In the genomic region with DNA sequence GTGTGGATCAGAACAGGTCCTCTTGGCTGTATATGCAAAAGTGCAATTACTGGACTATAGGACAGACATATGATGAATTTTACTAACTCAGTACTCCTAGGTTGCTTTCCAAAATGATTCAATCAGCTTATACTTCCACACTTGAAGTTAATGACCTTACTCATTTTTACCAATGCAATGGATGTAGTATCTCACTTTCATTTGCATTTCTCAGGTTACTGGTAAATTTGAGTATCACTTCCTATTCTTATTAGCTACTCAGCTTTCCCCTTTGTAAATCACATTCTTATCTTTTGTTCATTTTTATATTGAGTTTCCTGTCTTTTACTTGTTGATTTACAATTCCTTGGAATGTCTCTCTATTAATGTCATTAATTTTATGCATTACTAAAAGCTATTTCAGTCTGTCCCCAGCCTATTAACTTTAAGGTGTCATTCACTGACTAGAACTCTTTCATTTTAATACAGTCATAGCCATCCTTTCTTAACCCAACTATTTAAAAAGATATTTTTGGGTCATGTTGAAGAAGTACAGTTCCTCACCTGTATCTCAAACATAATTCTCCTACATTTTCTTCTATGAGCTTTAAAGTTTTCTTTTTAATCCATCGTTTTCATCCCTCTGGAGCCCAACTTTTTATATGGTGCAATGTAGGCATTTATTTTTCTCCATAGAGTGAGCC, we compare ENCODE assay signal across 17 cellular contexts.
DNase-seq lines count a peak whose midpoint lies in the region; ATAC-seq lines count a peak whose summit lies in the region.
"Had no signal": no experiment of that assay in that cellular context is flagged by ENCODE, and none has a peak within 500 bp of the region (broad histone marks: within the 10 kb centered on the region; RNA-seq: fewer than 3 reads in every experiment).

No MANE protein-coding gene starts in this region.

- H3K27me3 Mint-ChIP-seq in activated naive CD4-positive, alpha-beta T cell treated with anti-CD3 and anti-CD28 coated beads, Interleukin-2, amount 50 U/mL, for 24 hours: peaks cover 3% of the 10 kb centered on the region

- peak overlapping the region; percentile 12 for H3K27ac Mint-ChIP-seq in activated naive CD4-positive, alpha-beta T cell treated with anti-CD3 and anti-CD28 coated beads, Interleukin-2, amount 50 U/mL, for 24 hours
- H3K27ac Mint-ChIP-seq in activated naive CD4-positive, alpha-beta T cell treated with anti-CD3 and anti-CD28 coated beads, Interleukin-2, amount 50 U/mL, for 72 hours: no peak overlapping the region
- H3K27ac Mint-ChIP-seq: mesothelial cell of epicardium had no signal

- DNase-seq in activated naive CD4-positive, alpha-beta T cell treated with anti-CD3 and anti-CD28 coated beads, Interleukin-2, amount 50 U/mL, for 72 hours (ENCODE audit: low spot score in 2 of 2): no peak
- DNase-seq in stimulated activated CD4-positive, alpha-beta T cell treated with anti-CD3 and anti-CD28 coated beads, Interleukin-15, amount 100 ng/mL, for 24 hours: no peak
- no peak for DNase-seq in superior temporal gyrus (ENCODE audit: extremely low spot score)
- DNase-seq in T-helper 9 cell: no peak
- no peak for DNase-seq in RPMI8226
- DNase-seq: amniotic stem cell, colonic mucosa, NCI-H1694 treated with DMSO at 0.1 percent for 48 hours, NCI-H748 treated with DMSO at 0.1 percent for 48 hours, SHP77, spleen, trophoblast cell had no signal

- no peaks in the 10 kb centered on the region for H3K9me3 Mint-ChIP-seq in activated naive CD4-positive, alpha-beta T cell treated with anti-CD3 and anti-CD28 coated beads, Interleukin-2, amount 50 U/mL, for 24 hours
- H3K9me3 Mint-ChIP-seq in activated naive CD4-positive, alpha-beta T cell treated with anti-CD3 and anti-CD28 coated beads, Interleukin-2, amount 50 U/mL, for 72 hours: no peaks in the 10 kb centered on the region

- no peak for ATAC-seq in activated naive CD4-positive, alpha-beta T cell treated with anti-CD3 and anti-CD28 coated beads, Interleukin-2, amount 50 U/mL, for 72 hours
- ATAC-seq in HG02571 (IDR thresholded peaks at IDR 0.05; ENCODE audit: unreplicated experiment) (peak; percentile 54), HG03108 (IDR thresholded peaks at IDR 0.05; ENCODE audit: unreplicated experiment) (peak; percentile 73)

- peaks cover 11% of the 10 kb centered on the region for H3K4me1 Mint-ChIP-seq in activated naive CD4-positive, alpha-beta T cell treated with anti-CD3 and anti-CD28 coated beads, Interleukin-2, amount 50 U/mL, for 24 hours

- H3K36me3 Mint-ChIP-seq in activated naive CD4-positive, alpha-beta T cell treated with anti-CD3 and anti-CD28 coated beads, Interleukin-2, amount 50 U/mL, for 24 hours: no peaks in the 10 kb centered on the region
- H3K36me3 Mint-ChIP-seq in activated naive CD4-positive, alpha-beta T cell treated with anti-CD3 and anti-CD28 coated beads, Interleukin-2, amount 50 U/mL, for 72 hours: no peaks in the 10 kb centered on the region
- H3K36me3 Mint-ChIP-seq: IgD-negative memory B cell, mesothelial cell of epicardium had no signal

- H3K4me3 Mint-ChIP-seq in activated naive CD4-positive, alpha-beta T cell treated with anti-CD3 and anti-CD28 coated beads, Interleukin-2, amount 50 U/mL, for 24 hours: no peak overlapping the region
- H3K4me3 Mint-ChIP-seq: IgD-negative memory B cell, mesothelial cell of epicardium had no signal

Comparison
In these comparisons a context has a peak if more than half of its experiments do, and no peak if none do; other contexts are left out.
1. ATAC-seq: peak in HG02571 (single experiment) and HG03108 (single experiment); none in activated naive CD4-positive, alpha-beta T cell treated with anti-CD3 and anti-CD28 coated beads, Interleukin-2, amount 50 U/mL, for 72 hours (0 of 2).